Comparison of ENCODE assay signal across 18 cellular contexts in the genomic region with DNA sequence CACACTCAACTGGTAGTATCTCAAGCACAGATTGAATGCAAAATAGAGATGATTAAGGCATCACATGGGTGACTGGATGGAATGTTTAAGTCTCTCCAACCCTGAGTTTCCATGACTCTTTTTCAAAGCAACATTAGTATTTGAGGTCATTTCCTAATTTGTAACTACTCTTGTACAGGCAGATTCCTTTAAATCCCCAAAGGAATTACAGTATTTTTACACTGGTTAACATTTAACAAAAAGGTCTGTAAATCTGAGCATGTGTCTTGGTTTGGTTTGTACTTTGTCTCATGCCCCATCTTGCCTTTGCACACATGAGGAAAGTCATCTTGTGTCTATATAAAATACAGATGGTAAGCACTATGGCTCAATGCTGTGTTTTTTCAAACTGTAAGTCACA. TPM values are rescaled to one million over a fixed set of nuclear protein-coding genes. Genes with fewer than 3 reads are reported as not detected.
A peak's percentile ranks its signal among the peaks of the same experiment; 100 is the strongest.
DNase-seq lines count a peak whose midpoint lies in the region; ATAC-seq lines count a peak whose summit lies in the region.
"Had no signal": no experiment of that assay in that cellular context is flagged by ENCODE, and none has a peak within 500 bp of the region (broad histone marks: within the 10 kb centered on the region; RNA-seq: fewer than 3 reads in every experiment).

No MANE protein-coding gene starts in this region.

- H3K27ac ChIP-seq in mesodermal cell (ENCODE audit: low read depth, low read length, severe bottlenecking): peak overlapping the region; percentile 8
- H3K27ac ChIP-seq: upper lobe of right lung had no signal

- peaks cover 36% of the 10 kb centered on the region for H3K36me3 ChIP-seq in mesodermal cell (ENCODE audit: control insufficient read depth, insufficient read depth, low read length)

- no peaks in the 10 kb centered on the region for H3K9me3 ChIP-seq in mesodermal cell (ENCODE audit: control insufficient read depth, low read length)
- H3K9me3 ChIP-seq: upper lobe of right lung had no signal

- DNase-seq in AG08395 (ENCODE audit: low spot score) (peak; percentile 80), M059J (ENCODE audit: low read depth) (peak; percentile 35), fibroblast of gingiva (ENCODE audit: low read depth) (peak; percentile 95), activated gamma-delta T cell treated with Interleukin-2 at 50 U/mL for 16 hours (no peak), GM19238 (ENCODE audit: insufficient read length, low spot score) (no peak), DMS53 (lab: John Stamatoyannopoulos, UW) (no peak)
- DNase-seq: activated CD4-positive, alpha-beta T cell treated with anti-CD3 and anti-CD28 coated beads, Interleukin-2, amount 10 ng/mL, durations not matched to agents 7 days and 5 days; activated T-cell treated with anti-CD3 and anti-CD28 coated beads, Interleukin-2, amount 50 U/mL, for 48 hours; DND-41; GOT3; NCI-H2081 treated with DMSO at 0.1 percent for 48 hours; NCI-H82; stimulated activated CD8-positive, alpha-beta memory T cell treated with anti-CD3 and anti-CD28 coated beads, Interleukin-4, amount 100 ng/mL, for 48 hours; T1000; upper lobe of right lung had no signal

- H3K4me3 ChIP-seq in mesodermal cell (ENCODE audit: extremely low read depth, insufficient read depth, low read length, poor library complexity, severe bottlenecking): no peak overlapping the region
- H3K4me3 ChIP-seq: upper lobe of right lung had no signal

- H3K4me1 ChIP-seq in mesodermal cell (ENCODE audit: control insufficient read depth, insufficient read depth, low read length, poor library complexity, severe bottlenecking): peaks cover 5% of the 10 kb centered on the region

- ATAC-seq in HG02970 (IDR thresholded peaks at IDR 0.05; ENCODE audit: low FRiP score, unreplicated experiment): no peak
- ATAC-seq: upper lobe of right lung had no signal

RNA-seq across cellular contexts. Expression of gene RMND1, which starts 15.1 kb away (rescaled TPM):
- total RNA-seq in M059J (2014; rRNA removed; shearing (Covaris generic)): 28.8 and 35.2 TPM in 2 replicates
- polyA plus RNA-seq in mesodermal cell (2013, experiment 1 of 2): 26.2 TPM
- 21.9 TPM for polyA plus RNA-seq in mesodermal cell (2013, experiment 2 of 2)

RNA-seq across cellular contexts. Expression of gene ZBTB2, which starts 45.5 kb away (rescaled TPM):
- total RNA-seq in M059J (2014; rRNA removed; shearing (Covaris generic)): 24.5 and 26.4 TPM in 2 replicates
- polyA plus RNA-seq in mesodermal cell (2013, experiment 1 of 2): 14.3 TPM
- 14.5 TPM for polyA plus RNA-seq in mesodermal cell (2013, experiment 2 of 2)

RNA-seq across cellular contexts. Expression of gene CCDC170, which starts 57.0 kb away (rescaled TPM):
- total RNA-seq in M059J (2014; rRNA removed; shearing (Covaris generic)): not detected in 2 replicates
- polyA plus RNA-seq in mesodermal cell (2013, experiment 1 of 2): 0.22 TPM
- polyA plus RNA-seq in mesodermal cell (2013, experiment 2 of 2): 0.56 TPM
- total RNA-seq: activated CD4-positive, alpha-beta T cell treated with anti-CD3 and anti-CD28 coated beads, Interleukin-2, amount 10 ng/mL, durations not matched to agents 7 days and 5 days; B cell had no signal

Comparison
In these comparisons a context has a peak if more than half of its experiments do, and no peak if none do; other contexts are left out.
1. DNase-seq: peak in AG08395 (single experiment), M059J (single experiment) and fibroblast of gingiva (single experiment); none in activated gamma-delta T cell treated with Interleukin-2 at 50 U/mL for 16 hours (single experiment), GM19238 (single experiment) and DMS53 (single experiment).